In the genomic region with DNA sequence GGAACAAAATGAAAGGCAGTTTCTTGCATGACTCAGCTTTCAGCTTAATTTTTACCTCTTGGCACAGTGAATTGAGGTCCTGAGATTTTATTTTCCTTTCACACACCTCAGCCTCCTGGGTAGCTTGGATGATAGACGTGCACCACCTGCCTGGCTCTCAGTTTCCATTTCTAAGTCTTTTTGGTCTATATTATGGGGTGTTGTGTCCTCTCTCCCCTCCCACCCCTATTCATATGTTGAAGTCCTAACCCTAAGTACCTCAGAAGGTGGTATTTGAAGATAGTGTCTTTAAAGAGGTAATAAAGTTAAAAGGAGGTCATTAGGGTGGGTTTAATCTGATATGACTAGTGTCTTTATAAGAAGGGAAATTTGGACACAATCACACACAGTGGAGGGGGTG, we compare ENCODE assay signal across 25 cellular contexts.
"Had no signal": no experiment of that assay in that cellular context is flagged by ENCODE, and none has a peak within 500 bp of the region (broad histone marks: within the 10 kb centered on the region; RNA-seq: fewer than 3 reads in every experiment).

No MANE protein-coding gene starts in this region.

- H3K27me3 ChIP-seq: Peyer's patch, SJCRH30 had no signal

- H3K9me3 ChIP-seq: Peyer's patch, SJCRH30 had no signal

- ATAC-seq: PC-3, Right ventricle myocardium inferior, SK-N-SH treated with all-trans-retinoic acid at 6 μM for 48 hours, T-helper 17 cell had no signal

- H3K36me3 ChIP-seq: Peyer's patch, SJCRH30 had no signal

- H3K27ac ChIP-seq: HL-60, Peyer's patch, SJCRH30 had no signal

- H3K4me3 ChIP-seq: Peyer's patch, SJCRH30 had no signal

- FAIRE-seq: HTR-8/SVneo had no signal

- H3K4me1 ChIP-seq: Peyer's patch, SJCRH30 had no signal

- DNase-seq: Karpas-422, KBM-7, MV-4-11, NCI-H1048, NCI-H1105, NCI-H1436, NCI-H1694, NCI-H187 treated with DMSO at 0.1 percent for 48 hours, NCI-H2029 treated with DMSO at 0.1 percent for 48 hours, NCI-H2171 treated with DMSO at 0.1 percent for 48 hours, NCI-H345, NCI-H446 treated with DMSO at 0.1 percent for 48 hours, NCI-H510A treated with DMSO at 0.1 percent for 48 hours, NCI-H526 treated with DMSO at 0.1 percent for 48 hours, NCI-H748 treated with DMSO at 0.1 percent for 48 hours, PC-3, Peyer's patch, SHP77 treated with DMSO at 0.1 percent for 48 hours, SJCRH30, T-helper 1 cell, T-helper 17 cell had no signal
